8 cellular contexts compared by ENCODE assay signal in the genomic region with DNA sequence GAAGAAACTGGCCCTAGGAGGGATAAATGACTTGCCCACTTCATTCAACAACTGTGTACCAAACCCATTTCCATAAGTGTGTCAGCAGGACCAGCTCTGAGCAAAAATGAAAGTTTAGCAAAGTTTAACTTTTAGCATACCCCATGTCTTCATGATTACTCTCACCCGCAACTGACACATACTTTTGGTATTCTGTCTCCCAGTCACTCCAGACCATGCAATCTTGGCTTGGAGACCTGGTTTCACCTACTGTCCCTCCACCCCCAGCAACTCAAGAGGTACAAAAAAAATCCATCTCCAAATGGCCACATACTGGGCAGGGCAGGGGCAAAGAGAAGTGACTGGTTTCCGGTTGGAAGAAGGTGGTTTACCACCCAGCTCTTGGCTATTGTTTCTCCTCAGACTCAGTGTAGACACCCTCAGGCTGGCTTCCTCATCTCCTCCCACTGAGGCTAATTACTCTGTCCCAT.
DNase-seq lines count a peak whose midpoint lies in the region; ATAC-seq and TF ChIP-seq lines count a peak whose summit lies in the region.

No MANE protein-coding gene starts in this region.

- peak overlapping the region; percentile 46 for H3K27ac Mint-ChIP-seq in central memory CD8-positive, alpha-beta T cell (ENCODE audit: low read depth)

- H3K27ac ChIP-seq in stomach = peak overlapping the region in 4 of 5 donors; percentile 81 to 88 (median 86)

- no peaks in the 10 kb centered on the region for H3K9me3 ChIP-seq in stomach

- H3K27me3 ChIP-seq in stomach = no peaks in the 10 kb centered on the region

- WGBS in stomach, 5 donors = 77 to 85% (median 81%) methylated on average over 2 of the region's 2 CpGs

- H3K4me3 ChIP-seq in stomach = no peak overlapping the region

- ATAC-seq in activated T-cell treated with anti-CD3 and anti-CD28 coated beads, Interleukin-2, amount 50 U/mL, for 4 hours = peak; percentile 51 to 69
- ATAC-seq in HG03378 (IDR thresholded peaks at IDR 0.05; ENCODE audit: unreplicated experiment) (peak; percentile 61), HG02981 (IDR thresholded peaks at IDR 0.05; ENCODE audit: unreplicated experiment) (no peak)
- peak; percentile 64 for ATAC-seq in central memory CD8-positive, alpha-beta T cell (replicated peaks; ENCODE audit: extremely low read depth, poor library complexity, severe bottlenecking)

- H3K36me3 ChIP-seq in stomach = peaks cover 0 to 7% (median 2%) of the 10 kb centered on the region in 4 donors

- TF ChIP-seq CTCF in stomach (IDR thresholded peaks at IDR 0.05) = no peak

- TF ChIP-seq EP300 in stomach (IDR thresholded peaks at IDR 0.05) = no peak

- peaks cover 12% of the 10 kb centered on the region for H3K4me1 Mint-ChIP-seq in activated T-cell treated with anti-CD3 and anti-CD28 coated beads, Interleukin-2, amount 50 U/mL, for 4 hours (ENCODE audit: low read depth)
- peaks cover 20% of the 10 kb centered on the region for H3K4me1 Mint-ChIP-seq in central memory CD8-positive, alpha-beta T cell

- TF ChIP-seq POLR2A in stomach (IDR thresholded peaks at IDR 0.05) = no peak

- intact Hi-C loops in stomach (cut with DNase I; ENCODE audit: low total_unique reads) = no loop called here

- H3K4me3 Mint-ChIP-seq in activated T-cell treated with anti-CD3 and anti-CD28 coated beads, Interleukin-2, amount 50 U/mL, for 4 hours = no peak overlapping the region
- H3K4me3 Mint-ChIP-seq in central memory CD8-positive, alpha-beta T cell = peak overlapping the region; percentile 82

- H3K27me3 Mint-ChIP-seq in activated T-cell treated with anti-CD3 and anti-CD28 coated beads, Interleukin-2, amount 50 U/mL, for 4 hours (ENCODE audit: low read depth) = no peaks in the 10 kb centered on the region
- no peaks in the 10 kb centered on the region for H3K27me3 Mint-ChIP-seq in central memory CD8-positive, alpha-beta T cell

- H3K4me1 ChIP-seq in stomach = peaks cover 0 to 17% (median 10%) of the 10 kb centered on the region in 4 donors

- DNase-seq in activated T-cell treated with anti-CD3 and anti-CD28 coated beads, Interleukin-2, amount 50 U/mL, for 4 hours = no peak
- no peak for DNase-seq in activated T-cell treated with anti-CD3 and anti-CD28 coated beads, Interleukin-2, amount 50 U/mL, for 1 hour
- no peak for DNase-seq in central memory CD8-positive, alpha-beta T cell (ENCODE audit: low spot score in 2 of 2)
- DNase-seq in stomach (no peak), HUDEP-2 (lab: John Stamatoyannopoulos, UW; ENCODE audit: unreplicated experiment in 76 of 76) (no peak)
- no peak for DNase-seq in stimulated activated naive CD4-positive, alpha-beta T cell (lab: John Stamatoyannopoulos, UW)

- no peaks in the 10 kb centered on the region for H3K9me3 Mint-ChIP-seq in activated T-cell treated with anti-CD3 and anti-CD28 coated beads, Interleukin-2, amount 50 U/mL, for 4 hours
- H3K9me3 Mint-ChIP-seq in central memory CD8-positive, alpha-beta T cell = no peaks in the 10 kb centered on the region

- no peaks in the 10 kb centered on the region for H3K36me3 Mint-ChIP-seq in activated T-cell treated with anti-CD3 and anti-CD28 coated beads, Interleukin-2, amount 50 U/mL, for 4 hours (ENCODE audit: insufficient read depth)
- H3K36me3 Mint-ChIP-seq in central memory CD8-positive, alpha-beta T cell (ENCODE audit: insufficient read depth) = no peaks in the 10 kb centered on the region
